ENCODE assay signal across 2 cellular contexts in the genomic region with DNA sequence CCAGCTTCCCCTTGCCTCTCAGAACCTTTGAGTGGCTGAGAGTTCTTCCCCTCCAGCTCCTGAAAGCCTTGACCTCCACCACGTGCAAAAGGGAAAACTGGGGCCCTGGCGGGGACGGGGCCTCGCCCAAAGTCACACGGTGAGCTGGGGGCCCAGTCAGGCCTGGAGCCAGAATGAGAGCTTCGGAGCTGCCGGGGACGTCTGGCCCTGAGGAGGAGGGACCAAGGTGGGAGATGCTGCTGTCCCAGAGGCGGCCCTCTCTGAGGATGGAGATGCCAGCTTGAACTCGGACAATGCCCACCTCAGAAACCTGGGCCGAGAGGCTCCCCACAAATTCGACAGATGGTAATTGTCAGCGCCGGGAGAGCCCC.
TF ChIP-seq lines count a peak whose summit lies in the region.

No MANE protein-coding gene starts in this region.

TF ChIP-seq in SK-N-SH, 30 proteins besides CTCF, POLR2A, EP300 and RAD21 (continued from another document):
- TF ChIP-seq, protein P1, sequence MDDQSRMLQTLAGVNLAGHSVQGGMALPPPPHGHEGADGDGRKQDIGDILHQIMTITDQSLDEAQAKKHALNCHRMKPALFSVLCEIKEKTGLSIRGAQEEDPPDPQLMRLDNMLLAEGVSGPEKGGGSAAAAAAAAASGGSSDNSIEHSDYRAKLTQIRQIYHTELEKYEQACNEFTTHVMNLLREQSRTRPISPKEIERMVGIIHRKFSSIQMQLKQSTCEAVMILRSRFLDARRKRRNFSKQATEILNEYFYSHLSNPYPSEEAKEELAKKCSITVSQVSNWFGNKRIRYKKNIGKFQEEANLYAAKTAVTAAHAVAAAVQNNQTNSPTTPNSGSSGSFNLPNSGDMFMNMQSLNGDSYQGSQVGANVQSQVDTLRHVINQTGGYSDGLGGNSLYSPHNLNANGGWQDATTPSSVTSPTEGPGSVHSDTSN (IDR thresholded peaks at IDR 0.05): no peak
- no peak for TF ChIP-seq CHD2 (IDR thresholded peaks at IDR 0.05; ENCODE audit: low read length, partially characterized antibody)
- no peak for TF ChIP-seq RFX5 (IDR thresholded peaks at IDR 0.05; ENCODE audit: low read length)
- TF ChIP-seq JUND (IDR thresholded peaks at IDR 0.05): no peak
- TF ChIP-seq MAX (IDR thresholded peaks at IDR 0.05; ENCODE audit: low read depth): no peak
- TF ChIP-seq TCF12 (IDR thresholded peaks at IDR 0.05): no peak
- TF ChIP-seq GATA2 (CRISPR knock-in tag; IDR thresholded peaks at IDR 0.05): no peak
- TF ChIP-seq FOXM1 (IDR thresholded peaks at IDR 0.05; ENCODE audit: low read depth): no peak
- no peak for TF ChIP-seq RCOR1 (IDR thresholded peaks at IDR 0.05; ENCODE audit: low read length)

TF ChIP-seq in SK-N-SH treated with all-trans-retinoic acid at 6 μM for 48 hours, 23 proteins besides CTCF, POLR2A, EP300 and RAD21:
- no peak for TF ChIP-seq TSHZ2 (CRISPR knock-in tag; IDR thresholded peaks at IDR 0.05)
- no peak for TF ChIP-seq BACH2 (CRISPR knock-in tag; IDR thresholded peaks at IDR 0.05; ENCODE audit: borderline replicate concordance)
- no peak for TF ChIP-seq CSRNP3 (CRISPR knock-in tag; IDR thresholded peaks at IDR 0.05)
- TF ChIP-seq ZNF8 (CRISPR knock-in tag; IDR thresholded peaks at IDR 0.05): no peak
- TF ChIP-seq TCF4 (CRISPR knock-in tag; IDR thresholded peaks at IDR 0.05; ENCODE audit: borderline replicate concordance): no peak
- no peak for TF ChIP-seq PATZ1 (CRISPR knock-in tag; IDR thresholded peaks at IDR 0.05; ENCODE audit: borderline replicate concordance)
- TF ChIP-seq ZFP3 (CRISPR knock-in tag; IDR thresholded peaks at IDR 0.05): no peak
- no peak for TF ChIP-seq SNAI2 (CRISPR knock-in tag; IDR thresholded peaks at IDR 0.05)
- no peak for TF ChIP-seq PPARA (CRISPR knock-in tag; IDR thresholded peaks at IDR 0.05; ENCODE audit: borderline replicate concordance)
- no peak for TF ChIP-seq GLIS3 (CRISPR knock-in tag; IDR thresholded peaks at IDR 0.05)
- no peak for TF ChIP-seq ZC3H10 (CRISPR knock-in tag; IDR thresholded peaks at IDR 0.05)
- no peak for TF ChIP-seq OSR1 (CRISPR knock-in tag; IDR thresholded peaks at IDR 0.05)
